ENCODE assay signal across 11 cellular contexts in the genomic region with DNA sequence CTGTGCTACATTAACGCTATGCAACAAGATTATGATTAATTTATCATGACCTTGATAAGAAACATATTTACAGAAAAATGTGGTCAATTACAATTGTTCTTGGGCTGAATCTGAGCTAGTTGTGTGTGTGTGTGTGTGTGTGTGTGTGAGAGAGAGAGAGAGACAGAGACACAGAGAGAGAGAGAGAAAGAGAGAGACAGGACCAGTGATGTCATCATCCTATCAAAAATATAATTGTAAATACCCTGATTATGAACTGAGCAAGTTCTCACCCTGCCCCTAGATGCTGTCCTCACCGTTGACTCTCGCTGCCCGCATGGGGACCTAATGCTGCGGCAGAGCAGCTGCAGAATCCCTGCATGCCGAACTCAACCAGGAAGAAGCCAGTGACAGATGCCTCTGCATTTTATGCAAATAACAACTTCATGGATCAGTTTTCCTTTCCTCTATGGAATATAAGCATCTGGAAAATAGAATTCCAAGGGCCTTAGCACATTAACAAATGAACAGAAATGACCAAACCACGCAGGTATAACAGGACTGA.
"Had no signal": no experiment of that assay in that cellular context is flagged by ENCODE, and none has a peak within 500 bp of the region (broad histone marks: within the 10 kb centered on the region; RNA-seq: fewer than 3 reads in every experiment).

No MANE protein-coding gene starts in this region.

- ATAC-seq: activated T-helper 17 cell treated with anti-CD3 and anti-CD28 coated beads, Interleukin-2, amount 50 U/mL, for 72 hours had no signal

- H3K9me3 Mint-ChIP-seq: activated B cell treated with CpG ODN at 0.5 μM for 24 hours; activated naive CD4-positive, alpha-beta T cell treated with anti-CD3 and anti-CD28 coated beads, Interleukin-2, amount 10 ng/mL, durations not matched to agents 7 days and 5 days; activated T-helper 17 cell treated with anti-CD3 and anti-CD28 coated beads, Interleukin-2, amount 50 U/mL, for 72 hours had no signal

- H3K27ac Mint-ChIP-seq: activated B cell treated with CpG ODN at 0.5 μM for 24 hours; activated naive CD4-positive, alpha-beta T cell treated with anti-CD3 and anti-CD28 coated beads, Interleukin-2, amount 10 ng/mL, durations not matched to agents 7 days and 5 days; activated T-helper 17 cell treated with anti-CD3 and anti-CD28 coated beads, Interleukin-2, amount 50 U/mL, for 72 hours had no signal

- H3K27ac ChIP-seq: tibial artery had no signal

- H3K4me1 Mint-ChIP-seq: activated B cell treated with CpG ODN at 0.5 μM for 24 hours; activated naive CD4-positive, alpha-beta T cell treated with anti-CD3 and anti-CD28 coated beads, Interleukin-2, amount 10 ng/mL, durations not matched to agents 7 days and 5 days; activated T-helper 17 cell treated with anti-CD3 and anti-CD28 coated beads, Interleukin-2, amount 50 U/mL, for 72 hours had no signal

- H3K36me3 Mint-ChIP-seq: activated naive CD4-positive, alpha-beta T cell treated with anti-CD3 and anti-CD28 coated beads, Interleukin-2, amount 10 ng/mL, durations not matched to agents 7 days and 5 days had no signal

- H3K36me3 ChIP-seq: tibial artery had no signal

- H3K4me3 Mint-ChIP-seq: activated B cell treated with CpG ODN at 0.5 μM for 24 hours; activated naive CD4-positive, alpha-beta T cell treated with anti-CD3 and anti-CD28 coated beads, Interleukin-2, amount 10 ng/mL, durations not matched to agents 7 days and 5 days; activated T-helper 17 cell treated with anti-CD3 and anti-CD28 coated beads, Interleukin-2, amount 50 U/mL, for 72 hours had no signal

- H3K9me3 ChIP-seq: tibial artery had no signal

- H3K4me3 ChIP-seq: tibial artery had no signal

- DNase-seq: activated B cell treated with CpG ODN at 0.5 μM for 24 hours; activated CD4-positive, alpha-beta T cell treated with anti-CD3 and anti-CD28 coated beads, Interleukin-2, amount 50 U/mL, for 1 hour; activated naive CD4-positive, alpha-beta T cell treated with anti-CD3 and anti-CD28 coated beads, Interleukin-2, amount 10 ng/mL, durations not matched to agents 7 days and 5 days; activated T-cell treated with anti-CD3 and anti-CD28 coated beads for 4 hours; effector CD4-positive, alpha-beta T cell; islet precursor cell; mesendoderm; small intestine; T-helper 1 cell; tibial artery had no signal

- H3K4me1 ChIP-seq: tibial artery had no signal
